15 cellular contexts compared by ENCODE assay signal in genomic region chr18:78793313-78793712, GRCh38.
DNase-seq lines count a peak whose midpoint lies in the region; ATAC-seq and TF ChIP-seq lines count a peak whose summit lies in the region.
"Had no signal": no experiment of that assay in that cellular context is flagged by ENCODE, and none has a peak within 500 bp of the region (broad histone marks: within the 10 kb centered on the region; RNA-seq: fewer than 3 reads in every experiment).

No MANE protein-coding gene starts in this region.

- H3K27me3 ChIP-seq in GM23338 (ENCODE audit: insufficient read depth): no peaks in the 10 kb centered on the region
- H3K27me3 ChIP-seq: BE2C had no signal

- no peak overlapping the region for H3K27ac Mint-ChIP-seq in GM23338
- H3K27ac Mint-ChIP-seq in endothelial cell (ENCODE audit: unreplicated experiment): no peak overlapping the region
- no peak overlapping the region for H3K27ac Mint-ChIP-seq in nephron progenitor cell
- H3K27ac Mint-ChIP-seq in HFFc6: no peak overlapping the region
- H3K27ac Mint-ChIP-seq: CD4-positive, CD25-positive, alpha-beta regulatory T cell had no signal

- CTCF ChIA-PET in HEK293 (lab: Yijun Ruan, JAX): interaction anchor here (0.6 kb wide), 1 partner anchor 83 kb away, joined by 3 read pairs; no protein-coding TSS in a partner anchor

- no peaks in the 10 kb centered on the region for H3K9me2 ChIP-seq in GM23338 (ENCODE audit: insufficient read depth)

- no peaks in the 10 kb centered on the region for H3K36me3 ChIP-seq in GM23338 (ENCODE audit: insufficient read depth)
- H3K36me3 ChIP-seq in HEK293 (ENCODE audit: control insufficient read depth in 2 of 2, insufficient read depth in 1 of 2, low read length in 2 of 2): no peaks in the 10 kb centered on the region
- H3K36me3 ChIP-seq: BE2C had no signal

- H3K9me3 Mint-ChIP-seq in GM23338: peaks cover 97% of the 10 kb centered on the region
- H3K9me3 Mint-ChIP-seq in endothelial cell (ENCODE audit: unreplicated experiment): peaks cover 63% of the 10 kb centered on the region
- H3K9me3 Mint-ChIP-seq in nephron progenitor cell: peaks cover 9% of the 10 kb centered on the region
- H3K9me3 Mint-ChIP-seq in HFFc6: peaks cover 51% of the 10 kb centered on the region

- H3K27me3 Mint-ChIP-seq in GM23338 (ENCODE audit: insufficient read depth, low read depth, poor library complexity) (peaks cover 8% of the 10 kb centered on the region), endothelial cell (ENCODE audit: unreplicated experiment) (peaks cover 20% of the 10 kb centered on the region), nephron progenitor cell (ENCODE audit: low read depth, poor library complexity) (no peaks in the 10 kb centered on the region), HFFc6 (ENCODE audit: insufficient read depth) (peaks cover 7% of the 10 kb centered on the region; the same call in 1 of the 2 replicates)
- H3K27me3 Mint-ChIP-seq: CD4-positive, CD25-positive, alpha-beta regulatory T cell had no signal

- H3K4me1 Mint-ChIP-seq in GM23338 (no peaks in the 10 kb centered on the region; the same call in 2 of the 3 replicates), endothelial cell (ENCODE audit: unreplicated experiment) (no peaks in the 10 kb centered on the region), nephron progenitor cell (no peaks in the 10 kb centered on the region), HFFc6 (ENCODE audit: low read depth) (no peaks in the 10 kb centered on the region)
- H3K4me1 Mint-ChIP-seq: CD4-positive, CD25-positive, alpha-beta regulatory T cell had no signal

- DNase-seq in GM23338 (ENCODE audit: low spot score): no peak
- no peak for DNase-seq in endothelial cell (ENCODE audit: low spot score)
- DNase-seq in nephron progenitor cell: peak; percentile 33
- no peak for DNase-seq in NCI-H524 treated with DMSO at 0.1 percent for 48 hours (lab: John Stamatoyannopoulos, UW)
- DNase-seq in activated gamma-delta T cell treated with Interleukin-2 at 50 U/mL for 16 hours: no peak
- DNase-seq in HFFc6: no peak
- DNase-seq: ACHN; BE2C; C1 segment of cervical spinal cord; Caco-2; CD4-positive, CD25-positive, alpha-beta regulatory T cell; H7 had no signal

- no peak overlapping the region for H3K27ac ChIP-seq in GM23338 (ENCODE audit: low read depth)
- H3K27ac ChIP-seq in HEK293 (ENCODE audit: extremely low read depth, low read depth, low read length): no peak overlapping the region
- H3K27ac ChIP-seq: GM23248 had no signal

- no peak for ATAC-seq in GM23338
- no peak for ATAC-seq in GM21825 (IDR thresholded peaks at IDR 0.05; ENCODE audit: unreplicated experiment)

- POLR2A ChIA-PET in HEK293 (lab: Yijun Ruan, JAX): interaction anchor here (0.7 kb wide), 1 partner anchor 411 kb away, joined by 4 read pairs; no protein-coding TSS in a partner anchor

- H2AFZ ChIP-seq in GM23338: no peak overlapping the region
- H2AFZ ChIP-seq: GM23248 had no signal

- H3K79me2 ChIP-seq in GM23338 (replicated peaks; ENCODE audit: insufficient read depth): no peaks in the 10 kb centered on the region

- no peaks in the 10 kb centered on the region for H3K4me1 ChIP-seq in GM23338 (ENCODE audit: insufficient read depth)
- H3K4me1 ChIP-seq in HEK293 (ENCODE audit: control insufficient read depth, insufficient read depth, low read length): no peaks in the 10 kb centered on the region
- H3K4me1 ChIP-seq: BE2C, Caco-2 had no signal

- H3K4me2 ChIP-seq in GM23338: no peak overlapping the region

- no peaks in the 10 kb centered on the region for H4K20me1 ChIP-seq in GM23338 (replicated peaks; ENCODE audit: insufficient read depth)

- TF ChIP-seq CTCF in GM23338 (conservative IDR thresholded peaks at IDR 0.05; ENCODE audit: low read depth in 2 of 2) (no peak), HEK293 (tag by site-specific recombination; IDR thresholded peaks at IDR 0.05) (no peak), endothelial cell (IDR thresholded peaks at IDR 0.05; ENCODE audit: unreplicated experiment) (no peak), nephron progenitor cell (IDR thresholded peaks at IDR 0.05) (no peak), HFFc6 (IDR thresholded peaks at IDR 0.05) (no peak)

- no peaks in the 10 kb centered on the region for H3F3A ChIP-seq in GM23338 (replicated peaks; ENCODE audit: low read depth)

- H3K36me3 Mint-ChIP-seq in GM23338 (ENCODE audit: low read depth): peaks cover 42% of the 10 kb centered on the region
- H3K36me3 Mint-ChIP-seq in endothelial cell (ENCODE audit: low read depth, unreplicated experiment): peaks cover 24% of the 10 kb centered on the region
- no peaks in the 10 kb centered on the region for H3K36me3 Mint-ChIP-seq in nephron progenitor cell (ENCODE audit: low read depth)
- H3K36me3 Mint-ChIP-seq in HFFc6 (ENCODE audit: low read depth): peaks cover 12% of the 10 kb centered on the region
- H3K36me3 Mint-ChIP-seq: CD4-positive, CD25-positive, alpha-beta regulatory T cell had no signal

- no peaks in the 10 kb centered on the region for H3K9me3 ChIP-seq in HEK293 (ENCODE audit: control insufficient read depth, insufficient read depth, low read depth, low read length)
- H3K9me3 ChIP-seq: BE2C, Caco-2 had no signal

- H3K4me3 Mint-ChIP-seq in GM23338: no peak overlapping the region
- H3K4me3 Mint-ChIP-seq in endothelial cell (ENCODE audit: unreplicated experiment): peak overlapping the region; percentile 25
- no peak overlapping the region for H3K4me3 Mint-ChIP-seq in nephron progenitor cell
- no peak overlapping the region for H3K4me3 Mint-ChIP-seq in HFFc6
- H3K4me3 Mint-ChIP-seq: CD4-positive, CD25-positive, alpha-beta regulatory T cell had no signal

- H3K4me3 ChIP-seq in GM23338: no peak overlapping the region
- no peak overlapping the region for H3K4me3 ChIP-seq in HEK293 (ENCODE audit: low read depth, low read length)
- H3K4me3 ChIP-seq: GM23248 had no signal

TF ChIP-seq in GM23338, 12 proteins besides CTCF, POLR2A, EP300 and RAD21:
- TF ChIP-seq REST (IDR thresholded peaks at IDR 0.05; ENCODE audit: unreplicated experiment) (peak; percentile 69), JUNB (IDR thresholded peaks at IDR 0.05; ENCODE audit: unreplicated experiment) (no peak), STAT1 (IDR thresholded peaks at IDR 0.05; ENCODE audit: unreplicated experiment) (no peak), ZNF114 (CRISPR knock-in tag; IDR thresholded peaks at IDR 0.05) (no peak), EZH2 (IDR thresholded peaks at IDR 0.05; ENCODE audit: low read depth, unreplicated experiment) (no peak), CREB1 (CRISPR knock-in tag; IDR thresholded peaks at IDR 0.05; ENCODE audit: low read depth) (no peak)

TF ChIP-seq in HEK293, 187 proteins besides CTCF, POLR2A, EP300 and RAD21:
- TF ChIP-seq REST (tag by site-specific recombination; IDR thresholded peaks at IDR 0.05): peak; percentile 68
- TF ChIP-seq ZNF704 (tag by site-specific recombination; IDR thresholded peaks at IDR 0.05): no peak
